20 cellular contexts compared by ENCODE assay signal in the genomic region with DNA sequence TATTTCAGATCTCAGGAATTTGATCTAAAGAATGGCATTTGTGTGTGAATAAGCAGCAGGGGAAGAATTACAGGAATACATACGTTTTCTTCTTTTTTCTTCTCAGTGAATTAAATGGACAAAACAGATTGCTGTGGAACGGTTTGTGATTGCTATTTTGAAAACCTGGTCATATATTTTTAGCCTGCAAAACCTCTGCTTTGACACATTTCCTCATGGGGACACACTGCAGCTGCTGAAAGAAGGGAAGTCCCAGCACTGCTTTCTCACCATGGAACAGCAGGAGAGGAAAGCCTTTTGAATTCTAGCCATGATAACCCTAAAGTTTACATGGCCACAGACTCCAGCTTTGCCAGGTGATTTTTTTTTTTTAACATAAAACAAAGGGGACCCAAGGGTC.
A peak's percentile ranks its signal among the peaks of the same experiment; 100 is the strongest.
DNase-seq lines count a peak whose midpoint lies in the region; ATAC-seq, FAIRE-seq and TF ChIP-seq lines count a peak whose summit lies in the region.
"Had no signal": no experiment of that assay in that cellular context is flagged by ENCODE, and none has a peak within 500 bp of the region (broad histone marks: within the 10 kb centered on the region; RNA-seq: fewer than 3 reads in every experiment).

No MANE protein-coding gene starts in this region.

- H3K27ac ChIP-seq in BLaER1, result peak overlapping the region; percentile 98
- H3K27ac ChIP-seq in kidney (ENCODE audit: low read depth in 2 of 2, low read length in 2 of 2), result no peak overlapping the region
- H3K27ac ChIP-seq: C4-2B, HL-60, neutrophil, WERI-Rb-1 had no signal

- ATAC-seq in HG03354 (IDR thresholded peaks at IDR 0.05; ENCODE audit: poor library complexity, severe bottlenecking, unreplicated experiment), result peak; percentile 51
- ATAC-seq in WTC11, result peak; percentile 38; the same call in 1 of the 2 replicates
- ATAC-seq in HG03342 (IDR thresholded peaks at IDR 0.05; ENCODE audit: unreplicated experiment), result no peak
- ATAC-seq: activated CD8-positive, alpha-beta T cell treated with anti-CD3 and anti-CD28 coated beads, Interleukin-2, amount 10 ng/mL, durations not matched to agents 7 days and 5 days; sciatic nerve had no signal

- H3K4me3 ChIP-seq in BLaER1 (peak overlapping the region; percentile 65), kidney (ENCODE audit: low read length in 2 of 2) (no peak overlapping the region)

- CTCF ChIA-PET in WTC11 (lab: Charles Lee), result no interaction called here

- H3K36me3 ChIP-seq in BLaER1, result no peaks in the 10 kb centered on the region; the same call in 1 of the 2 replicates
- H3K36me3 ChIP-seq in kidney (ENCODE audit: control insufficient read depth in 1 of 2, insufficient read depth in 2 of 2, low read length in 2 of 2), result no peaks in the 10 kb centered on the region
- H3K36me3 ChIP-seq: neutrophil, WERI-Rb-1 had no signal

- no peak for FAIRE-seq in kidney (lab: Jason Lieb, UNC)
- FAIRE-seq: A204.1, bronchial epithelial cell had no signal

- TF ChIP-seq CTCF in WTC11 (IDR thresholded peaks at IDR 0.05), result no peak
- TF ChIP-seq CTCF in kidney (IDR thresholded peaks at IDR 0.05; ENCODE audit: borderline replicate concordance, extremely low read depth, insufficient read depth), result no peak

- H3K4me1 ChIP-seq in BLaER1 (peaks cover 90% of the 10 kb centered on the region), kidney (ENCODE audit: control insufficient read depth in 1 of 2, insufficient read depth in 1 of 2, low read depth in 1 of 2, low read length in 2 of 2) (peaks cover 13 to 27% of the 10 kb centered on the region in 2 donors)

- DNase-seq in WTC11 (ENCODE audit: low spot score), result no peak
- DNase-seq in left kidney (ENCODE audit: low read depth, low spot score), result peak; percentile 66
- DNase-seq in NCI-H2107 (lab: John Stamatoyannopoulos, UW), result no peak
- no peak for DNase-seq in NCI-H82 (lab: John Stamatoyannopoulos, UW)
- no peak for DNase-seq in kidney
- DNase-seq: activated CD8-positive, alpha-beta T cell treated with anti-CD3 and anti-CD28 coated beads, Interleukin-2, amount 10 ng/mL, durations not matched to agents 7 days and 5 days; glutamatergic neuron; KG1; stimulated activated CD4-positive, alpha-beta T cell treated with anti-CD3 and anti-CD28 coated beads, Interleukin-1b, Interleukin-23, amount 100 ng/mL, for 48 hours; T-helper 1 cell; WERI-Rb-1 had no signal

- intact Hi-C loops in kidney (cut with DNase I), result no loop called here

- H3K4me2 ChIP-seq in BLaER1, result peak overlapping the region; percentile 82

- H3K27me3 Mint-ChIP-seq in WTC11 (ENCODE audit: low read depth), result no peaks in the 10 kb centered on the region; the same call in none of the 2 replicates

- peaks cover 26% of the 10 kb centered on the region for H3K4me1 Mint-ChIP-seq in WTC11

- peaks cover 27% of the 10 kb centered on the region for H3K9me3 ChIP-seq in BLaER1
- no peaks in the 10 kb centered on the region for H3K9me3 ChIP-seq in kidney (ENCODE audit: control insufficient read depth in 1 of 2, low read length in 2 of 2)
- H3K9me3 ChIP-seq: neutrophil had no signal

- no peak overlapping the region for H3K4me3 Mint-ChIP-seq in WTC11
- H3K4me3 Mint-ChIP-seq: activated CD8-positive, alpha-beta T cell treated with anti-CD3 and anti-CD28 coated beads, Interleukin-2, amount 10 ng/mL, durations not matched to agents 7 days and 5 days had no signal

- H3K27ac Mint-ChIP-seq in WTC11, result no peak overlapping the region
- H3K27ac Mint-ChIP-seq: activated CD8-positive, alpha-beta T cell treated with anti-CD3 and anti-CD28 coated beads, Interleukin-2, amount 10 ng/mL, durations not matched to agents 7 days and 5 days had no signal

- H4K20me1 ChIP-seq in BLaER1, result no peaks in the 10 kb centered on the region

- H3K9ac ChIP-seq in BLaER1, result peak overlapping the region; percentile 93
- H3K9ac ChIP-seq in kidney (ENCODE audit: low read length in 2 of 2), result no peak overlapping the region

- POLR2A ChIA-PET in WTC11 (lab: Charles Lee), result no interaction called here

- H3K9me3 Mint-ChIP-seq in WTC11, result 0 out of 2 replicates have a peak, but pooled peaks cover 5% of the 10 kb centered on the region

- no peaks in the 10 kb centered on the region for H3K36me3 Mint-ChIP-seq in WTC11

- no peaks in the 10 kb centered on the region for H3K27me3 ChIP-seq in BLaER1
- H3K27me3 ChIP-seq: neutrophil had no signal

TF ChIP-seq in WTC11, 78 proteins besides CTCF, POLR2A, EP300 and RAD21:
- TF ChIP-seq IRF1 (CRISPR knock-in tag; IDR thresholded peaks at IDR 0.05) (no peak), PRRX2 (CRISPR knock-in tag; IDR thresholded peaks at IDR 0.05) (no peak)
- TF ChIP-seq, protein P1, sequence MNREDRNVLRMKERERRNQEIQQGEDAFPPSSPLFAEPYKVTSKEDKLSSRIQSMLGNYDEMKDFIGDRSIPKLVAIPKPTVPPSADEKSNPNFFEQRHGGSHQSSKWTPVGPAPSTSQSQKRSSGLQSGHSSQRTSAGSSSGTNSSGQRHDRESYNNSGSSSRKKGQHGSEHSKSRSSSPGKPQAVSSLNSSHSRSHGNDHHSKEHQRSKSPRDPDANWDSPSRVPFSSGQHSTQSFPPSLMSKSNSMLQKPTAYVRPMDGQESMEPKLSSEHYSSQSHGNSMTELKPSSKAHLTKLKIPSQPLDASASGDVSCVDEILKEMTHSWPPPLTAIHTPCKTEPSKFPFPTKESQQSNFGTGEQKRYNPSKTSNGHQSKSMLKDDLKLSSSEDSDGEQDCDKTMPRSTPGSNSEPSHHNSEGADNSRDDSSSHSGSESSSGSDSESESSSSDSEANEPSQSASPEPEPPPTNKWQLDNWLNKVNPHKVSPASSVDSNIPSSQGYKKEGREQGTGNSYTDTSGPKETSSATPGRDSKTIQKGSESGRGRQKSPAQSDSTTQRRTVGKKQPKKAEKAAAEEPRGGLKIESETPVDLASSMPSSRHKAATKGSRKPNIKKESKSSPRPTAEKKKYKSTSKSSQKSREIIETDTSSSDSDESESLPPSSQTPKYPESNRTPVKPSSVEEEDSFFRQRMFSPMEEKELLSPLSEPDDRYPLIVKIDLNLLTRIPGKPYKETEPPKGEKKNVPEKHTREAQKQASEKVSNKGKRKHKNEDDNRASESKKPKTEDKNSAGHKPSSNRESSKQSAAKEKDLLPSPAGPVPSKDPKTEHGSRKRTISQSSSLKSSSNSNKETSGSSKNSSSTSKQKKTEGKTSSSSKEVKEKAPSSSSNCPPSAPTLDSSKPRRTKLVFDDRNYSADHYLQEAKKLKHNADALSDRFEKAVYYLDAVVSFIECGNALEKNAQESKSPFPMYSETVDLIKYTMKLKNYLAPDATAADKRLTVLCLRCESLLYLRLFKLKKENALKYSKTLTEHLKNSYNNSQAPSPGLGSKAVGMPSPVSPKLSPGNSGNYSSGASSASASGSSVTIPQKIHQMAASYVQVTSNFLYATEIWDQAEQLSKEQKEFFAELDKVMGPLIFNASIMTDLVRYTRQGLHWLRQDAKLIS (CRISPR knock-in tag; IDR thresholded peaks at IDR 0.05; ENCODE audit: borderline replicate concordance), result no peak
